In the genomic region with DNA sequence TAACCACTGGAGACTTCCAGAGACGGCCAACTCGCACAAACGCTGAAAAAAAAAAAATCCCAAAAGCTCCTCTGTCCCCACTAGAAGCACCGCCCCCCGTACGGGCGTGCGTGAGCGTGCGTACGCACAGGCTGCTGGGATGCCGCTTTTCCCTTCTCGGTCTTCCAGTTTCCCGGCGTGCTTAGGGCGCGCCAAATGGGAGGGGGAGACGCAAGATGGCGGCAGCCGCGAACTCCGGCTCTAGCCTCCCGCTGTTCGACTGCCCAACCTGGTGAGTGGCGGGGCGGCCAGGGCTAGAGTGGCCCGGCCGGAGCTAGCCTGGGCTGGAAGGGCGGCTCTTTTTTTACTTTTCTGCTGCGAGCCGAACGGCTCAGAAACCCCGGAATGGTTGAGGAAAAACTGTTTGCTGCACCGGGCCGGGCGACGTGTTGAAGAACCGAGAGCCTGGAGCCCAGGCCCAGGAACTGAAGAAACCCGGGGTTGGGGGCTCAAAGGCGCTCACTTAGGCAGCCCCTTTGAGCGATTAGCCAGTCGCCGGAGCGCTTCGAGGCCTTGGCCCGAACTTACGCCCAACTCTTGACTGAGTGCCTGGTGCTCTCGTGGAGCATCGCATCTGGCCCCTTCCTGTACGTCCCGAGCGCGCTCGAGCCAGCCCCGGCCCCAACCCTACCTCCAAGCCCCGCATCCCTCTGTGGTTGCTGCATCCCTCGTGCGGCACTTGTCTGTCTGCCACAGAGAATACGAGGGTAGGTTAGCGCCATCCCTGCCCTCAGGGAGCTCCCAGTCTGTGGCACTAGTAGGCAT, we compare ENCODE assay signal across 8 cellular contexts. TPM values are rescaled to one million over a fixed set of nuclear protein-coding genes. Genes with fewer than 3 reads are reported as not detected.
DNase-seq lines count a peak whose midpoint lies in the region; ATAC-seq, FAIRE-seq and TF ChIP-seq lines count a peak whose summit lies in the region.

A gene (plus strand): TSS at position 162 of the 804 bp plus-strand sequence. CDS start 54 bp downstream, at position 216.

- H3K4me1 Mint-ChIP-seq in activated naive CD8-positive, alpha-beta T cell treated with anti-CD3 and anti-CD28 coated beads, Interleukin-2, amount 10 ng/mL, durations not matched to agents 7 days and 5 days, result peaks cover 24% of the 10 kb centered on the region

- TF ChIP-seq CTCF in SU-DHL-6 (IDR thresholded peaks at IDR 0.05; ENCODE audit: insufficient read depth, low read length, poor library complexity, severe bottlenecking), result no peak
- no peak for TF ChIP-seq CTCF in pancreas (IDR thresholded peaks at IDR 0.05)
- no peak for TF ChIP-seq CTCF in tibial artery (IDR thresholded peaks at IDR 0.05)

- no peaks in the 10 kb centered on the region for H3K9me2 ChIP-seq in SU-DHL-6 (replicated peaks; ENCODE audit: insufficient read depth, low read length)

- H3K9ac ChIP-seq in SU-DHL-6 (ENCODE audit: low read length), result peak within 1 kb of the TSS; percentile 93

- H3K4me3 Mint-ChIP-seq in activated naive CD8-positive, alpha-beta T cell treated with anti-CD3 and anti-CD28 coated beads, Interleukin-2, amount 10 ng/mL, durations not matched to agents 7 days and 5 days, result peak within 1 kb of the TSS; percentile 88

- H4K20me1 ChIP-seq in SU-DHL-6 (ENCODE audit: low read depth, low read length), result no peaks in the 10 kb centered on the region; the same call in 1 of the 2 replicates

- peak within 1 kb of the TSS; percentile 87 for H2AFZ ChIP-seq in SU-DHL-6 (ENCODE audit: low read depth, low read length, severe bottlenecking)

- H3K4me2 ChIP-seq in SU-DHL-6 (ENCODE audit: low read depth, low read length, poor library complexity, severe bottlenecking), result peak within 1 kb of the TSS; percentile 80

- no peak for FAIRE-seq in pancreas (lab: Jason Lieb, UNC)

- H3K27me3 Mint-ChIP-seq in activated naive CD8-positive, alpha-beta T cell treated with anti-CD3 and anti-CD28 coated beads, Interleukin-2, amount 10 ng/mL, durations not matched to agents 7 days and 5 days, result no peaks in the 10 kb centered on the region

- peak; percentile 92 for ATAC-seq in HG02610 (IDR thresholded peaks at IDR 0.05; ENCODE audit: unreplicated experiment)
- peak; percentile 98 for ATAC-seq in activated naive CD8-positive, alpha-beta T cell treated with anti-CD3 and anti-CD28 coated beads, Interleukin-2, amount 10 ng/mL, durations not matched to agents 7 days and 5 days (ENCODE audit: low read depth)
- ATAC-seq in Right ventricle myocardium inferior, result peak; percentile 100
- ATAC-seq in pancreas, result peak; percentile 100

- 0% methylated on average over 60 of the region's 60 CpGs for WGBS in pancreas, 2 donors

- DNase-seq in NCI-H1105 (lab: John Stamatoyannopoulos, UW) (peak; percentile 97), Right ventricle myocardium inferior (ENCODE audit: missing footprints) (peak; percentile 96), pancreas (peak; percentile 91 to 96 (median 92)), tibial artery (peak; percentile 94 to 96)
- peak; percentile 83 for DNase-seq in activated naive CD8-positive, alpha-beta T cell treated with anti-CD3 and anti-CD28 coated beads, Interleukin-2, amount 10 ng/mL, durations not matched to agents 7 days and 5 days

- H3K9me3 Mint-ChIP-seq in activated naive CD8-positive, alpha-beta T cell treated with anti-CD3 and anti-CD28 coated beads, Interleukin-2, amount 10 ng/mL, durations not matched to agents 7 days and 5 days, result no peaks in the 10 kb centered on the region

- H3K27me3 ChIP-seq in SU-DHL-6 (ENCODE audit: low read length) (no peaks in the 10 kb centered on the region), pancreas (no peaks in the 10 kb centered on the region), tibial artery (no peaks in the 10 kb centered on the region)

- H3K27ac Mint-ChIP-seq in activated naive CD8-positive, alpha-beta T cell treated with anti-CD3 and anti-CD28 coated beads, Interleukin-2, amount 10 ng/mL, durations not matched to agents 7 days and 5 days, result peak within 1 kb of the TSS; percentile 82

- H3K4me3 ChIP-seq in GM08714 (ENCODE audit: low read length) (peak within 1 kb of the TSS; percentile 87), SU-DHL-6 (ENCODE audit: insufficient read depth, low read length, poor library complexity, severe bottlenecking) (peak within 1 kb of the TSS; percentile 87), pancreas (peak within 1 kb of the TSS; percentile 63 to 97 (median 83)), tibial artery (peak within 1 kb of the TSS; percentile 84 to 96)

- intact Hi-C loops in Right ventricle myocardium inferior (cut with DNase I), result loop anchor here (5.0 kb wide), 1 partner anchor 164 kb away; no protein-coding TSS in a partner anchor
- intact Hi-C loops in pancreas (cut with DNase I), result no loop called here
- intact Hi-C loops in tibial artery (cut with DNase I; ENCODE audit: low total_unique reads), result no loop called here

- peaks cover 17% of the 10 kb centered on the region for H3F3A ChIP-seq in SU-DHL-6 (ENCODE audit: insufficient read depth)

- H3K79me2 ChIP-seq in SU-DHL-6 (ENCODE audit: insufficient read depth, low read length), result peaks cover 52% of the 10 kb centered on the region

- no peaks in the 10 kb centered on the region for H3K36me3 Mint-ChIP-seq in activated naive CD8-positive, alpha-beta T cell treated with anti-CD3 and anti-CD28 coated beads, Interleukin-2, amount 10 ng/mL, durations not matched to agents 7 days and 5 days

- peaks cover 8 to 12% (median 8%) of the 10 kb centered on the region in 3 donors for H3K4me1 ChIP-seq in pancreas
- peaks cover 0 to 20% (median 15%) of the 10 kb centered on the region in 4 donors for H3K4me1 ChIP-seq in tibial artery

- H3K36me3 ChIP-seq in SU-DHL-6 (ENCODE audit: low read length) (peaks cover 18% of the 10 kb centered on the region), pancreas (peaks cover 0 to 9% (median 0%) of the 10 kb centered on the region in 3 donors), tibial artery (peaks cover 10 to 25% (median 21%) of the 10 kb centered on the region in 3 donors)

- POLR2A ChIA-PET in activated naive CD8-positive, alpha-beta T cell treated with anti-CD3 and anti-CD28 coated beads, Interleukin-2, amount 10 ng/mL, durations not matched to agents 7 days and 5 days (lab: Charles Lee), result interaction anchor here (0.6 to 3.5 kb wide), 7 partner anchors 42 to 162 kb away, joined by 3 to 15 read pairs (median 6); a partner anchor contains a TSS

- H3K27ac ChIP-seq in SU-DHL-6 (ENCODE audit: low read depth, low read length) (peak within 1 kb of the TSS; percentile 64), pancreas (peak within 1 kb of the TSS; percentile 63 to 87 (median 83)), tibial artery (peak within 1 kb of the TSS; percentile 83 to 88)

- H3K9me3 ChIP-seq in SU-DHL-6 (ENCODE audit: insufficient read depth, low read length) (no peaks in the 10 kb centered on the region), pancreas (no peaks in the 10 kb centered on the region), tibial artery (no peaks in the 10 kb centered on the region)

RNA-seq across cellular contexts. Expression of the gene that starts here (rescaled TPM):
- 10 to 100 TPM; 52.9 to 54.4 TPM for total RNA-seq in activated naive CD8-positive, alpha-beta T cell treated with anti-CD3 and anti-CD28 coated beads, Interleukin-2, amount 10 ng/mL, durations not matched to agents 7 days and 5 days
- total RNA-seq in Right ventricle myocardium inferior (23.9 TPM), pancreas (10 to 100 TPM in 4 of 6 donors, 1 to 10 TPM in 2; 8.1 to 16.6 (median 11.7) TPM)
- 10 to 100 TPM in 1 of 2 donors, 1 to 10 TPM in 1; 9.9 to 17.4 TPM for polyA plus RNA-seq in pancreas

Comparison
In these comparisons a context has a peak if more than half of its experiments do, and no peak if none do; other contexts are left out.
1. Peak in every context shown above with its lines: DNase-seq, ATAC-seq, H3K4me3 ChIP-seq and H3K27ac ChIP-seq.